ENCODE assay signal across 8 cellular contexts in genomic region chr4:26860157-26860921, GRCh38. TPM values are rescaled to one million over a fixed set of nuclear protein-coding genes. Genes with fewer than 3 reads are reported as not detected.
DNase-seq lines count a peak whose midpoint lies in the region; TF ChIP-seq lines count a peak whose summit lies in the region.

STIM2 (plus strand) TSS chr4:26860841.

- H4K91ac ChIP-seq in neuronal stem cell (ENCODE audit: low read depth, low read length, poor library complexity): no peak within 1 kb of the TSS

- no peak within 1 kb of the TSS for H2AK5ac ChIP-seq in neuronal stem cell (ENCODE audit: low read depth, low read length)

- H3K27ac ChIP-seq in neuronal stem cell (replicated peaks; ENCODE audit: low read length): peak within 1 kb of the TSS; percentile 93

- DNase-seq in GM04504 (ENCODE audit: low read depth): peak; percentile 93
- peak; percentile 80 for DNase-seq in HEK293T (ENCODE audit: extremely low spot score)
- peak; percentile 93 for DNase-seq in MV-4-11 (lab: John Stamatoyannopoulos, UW)
- DNase-seq in SK-MEL-5 (ENCODE audit: low read depth, low spot score): peak; percentile 95
- DNase-seq in activated naive CD4-positive, alpha-beta T cell treated with Interleukin-2 at 50 U/mL for 16 hours: peak; percentile 98
- DNase-seq in foreskin melanocyte: peak; percentile 96
- peak; percentile 99 for DNase-seq in neuronal stem cell (ENCODE audit: low spot score)

- no peak within 1 kb of the TSS for H2BK12ac ChIP-seq in neuronal stem cell (ENCODE audit: low read length)

- in situ Hi-C loops in SK-MEL-5 (cut with HindIII; ENCODE audit: low pct_unique_long_range_greater_than_20kb, low sequenced_read_pairs): no loop called here

- peak within 1 kb of the TSS; percentile 73 to 92 for H3K4me3 ChIP-seq in neuronal stem cell (ENCODE audit: low read length in 2 of 2)

- H3K79me1 ChIP-seq in neuronal stem cell (ENCODE audit: low read depth, low read length): peaks cover 4% of the 10 kb centered on the region

- H3K27me3 ChIP-seq in neuronal stem cell (ENCODE audit: control insufficient read depth in 3 of 3, insufficient read depth in 3 of 3, low read depth in 1 of 3, low read length in 3 of 3): no peaks in the 10 kb centered on the region

- no peak within 1 kb of the TSS for H2BK15ac ChIP-seq in neuronal stem cell (ENCODE audit: low read length)

- H3K23ac ChIP-seq in neuronal stem cell (ENCODE audit: low read depth, low read length, poor library complexity): peak within 1 kb of the TSS; percentile 89

- no peaks in the 10 kb centered on the region for H3K9me3 ChIP-seq in neuronal stem cell (replicated peaks in 1 of 2; ENCODE audit: control insufficient read depth in 2 of 2, insufficient read depth in 1 of 2, low read depth in 1 of 2, low read length in 2 of 2)

- H3K4me2 ChIP-seq in neuronal stem cell (ENCODE audit: insufficient read depth, low read length, poor library complexity, severe bottlenecking): peak within 1 kb of the TSS; percentile 72

- no peak within 1 kb of the TSS for H4K8ac ChIP-seq in neuronal stem cell (ENCODE audit: low read depth, low read length)

- no peaks in the 10 kb centered on the region for H3K36me3 ChIP-seq in neuronal stem cell (replicated peaks in 1 of 2; ENCODE audit: control insufficient read depth in 2 of 2, insufficient read depth in 2 of 2, low read length in 2 of 2)

- H2AFZ ChIP-seq in neuronal stem cell (ENCODE audit: low read length): peak within 1 kb of the TSS; percentile 92

- WGBS in neuronal stem cell (ENCODE audit: extremely low coverage in 2 of 2, insufficient read length in 2 of 2, insufficient replicate concordance in 1 of 2), 2 donors: no CpG with 5 or more reads among the region's 74 CpGs

- peak within 1 kb of the TSS; percentile 89 for H3K14ac ChIP-seq in neuronal stem cell (ENCODE audit: low read length)

- peaks cover 4 to 17% of the 10 kb centered on the region in 2 donors for H3K4me1 ChIP-seq in neuronal stem cell (ENCODE audit: control insufficient read depth in 2 of 2, insufficient read depth in 1 of 2, low read depth in 1 of 2, low read length in 2 of 2)

- peak within 1 kb of the TSS; percentile 98 for H3K18ac ChIP-seq in neuronal stem cell (ENCODE audit: low read length)

- POLR2A ChIA-PET in HEK293T (lab: Yijun Ruan, JAX): interaction anchor here (0.8 to 1.2 kb wide), 2 partner anchors 18 to 21 kb away, joined by 3 read pairs; no protein-coding TSS in a partner anchor

- no peak within 1 kb of the TSS for H3K4ac ChIP-seq in neuronal stem cell (ENCODE audit: low read length)

- no peak for TF ChIP-seq CTCF in subcutaneous adipose tissue (IDR thresholded peaks at IDR 0.05; ENCODE audit: low read depth)

- CTCF ChIA-PET in HEK293T (lab: Yijun Ruan, JAX): no interaction called here

- peak within 1 kb of the TSS; percentile 99 for H2BK5ac ChIP-seq in neuronal stem cell (ENCODE audit: low read length)

- H3K9ac ChIP-seq in neuronal stem cell (ENCODE audit: low read depth, low read length, poor library complexity): peak within 1 kb of the TSS; percentile 95

- peak within 1 kb of the TSS; percentile 47 for H2BK120ac ChIP-seq in neuronal stem cell (ENCODE audit: low read depth, low read length)

TF ChIP-seq in HEK293T, 16 proteins besides CTCF, POLR2A, EP300 and RAD21:
- TF ChIP-seq TARDBP (IDR thresholded peaks at IDR 0.05) (no peak), L3MBTL2 (conservative IDR thresholded peaks at IDR 0.05) (peak; percentile 35; the same call in 1 of the 2 replicates)

RNA-seq across cellular contexts. Expression of gene STIM2, which starts in this region (rescaled TPM):
- total RNA-seq in SK-MEL-5 (2014; rRNA removed; shearing (Covaris generic)): 16.3 and 19.7 TPM in 2 replicates
- 14.3 and 16.1 TPM in 2 replicates for polyA plus RNA-seq in SK-MEL-5 (2015; cell fraction: cytosol; rRNA removed)
- polyA plus RNA-seq in SK-MEL-5 (2015; cell fraction: nucleus; rRNA removed): 91.5 and 99.9 TPM in 2 replicates
- 23.4 TPM for polyA plus RNA-seq in neuronal stem cell (2013, experiment 1 of 2)
- polyA plus RNA-seq in neuronal stem cell (2013, experiment 2 of 2): 23.3 TPM
- total RNA-seq in subcutaneous adipose tissue: 10 to 100 TPM in 3 of 4 donors, 1 to 10 TPM in 1; 9.0 to 19.6 (median 15.3) TPM

Comparison
In these comparisons a context has a peak if more than half of its experiments do, and no peak if none do; other contexts are left out.
1. Peak in every context shown above with its lines: DNase-seq, H3K4me3 ChIP-seq and H3K27ac ChIP-seq.